Comparison of ENCODE assay signal across 17 cellular contexts in the genomic region with DNA sequence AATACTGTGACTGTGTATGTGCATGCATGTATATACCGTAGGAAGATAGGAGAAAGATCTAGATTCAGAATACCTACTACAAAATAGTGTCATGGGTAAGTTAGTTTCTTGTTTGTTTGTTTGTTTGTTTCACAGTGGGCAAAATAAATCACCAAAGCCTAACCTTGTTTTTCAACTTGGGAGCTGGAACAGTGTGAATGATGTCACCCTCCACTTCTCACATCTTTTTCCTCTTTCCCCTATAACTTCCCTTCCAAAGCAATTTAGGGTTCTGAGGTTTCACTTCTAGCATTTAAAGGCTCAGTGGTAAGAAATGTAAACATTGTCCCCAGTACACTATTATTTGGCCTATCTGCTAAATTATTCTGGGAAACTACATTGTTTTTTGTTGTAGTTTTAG. TPM values are rescaled to one million over a fixed set of nuclear protein-coding genes. Genes with fewer than 3 reads are reported as not detected.
DNase-seq lines count a peak whose midpoint lies in the region; ATAC-seq and TF ChIP-seq lines count a peak whose summit lies in the region.
"Had no signal": no experiment of that assay in that cellular context is flagged by ENCODE, and none has a peak within 500 bp of the region (broad histone marks: within the 10 kb centered on the region; RNA-seq: fewer than 3 reads in every experiment).

No MANE protein-coding gene starts in this region.

- intact Hi-C loops in IMR-90 (cut with micrococcal nuclease) = loop anchor here (5.0 kb wide), 1 partner anchor 73 kb away; a partner anchor contains a TSS
- intact Hi-C loops in head of caudate nucleus (cut with DNase I) = loop anchor here (2.0 kb wide), 1 partner anchor 85 kb away; no protein-coding TSS in a partner anchor

- no CpG with 5 or more reads among the region's 1 CpG for WGBS in IMR-90 (ENCODE audit: extremely low coverage in 2 of 2, insufficient read length in 1 of 2), 2 experiments
- WGBS in suprapubic skin = 92% methylated on average over 1 of the region's 1 CpG

- peaks cover 5 to 52% (median 24%) of the 10 kb centered on the region in 11 experiments; a peak in 19 of 22 replicates for H4K20me1 ChIP-seq in BLaER1 treated with 17β-estradiol and CSF1 and Interleukin-3, amounts not matched to agents 10 nM and 100 nM
- H4K20me1 ChIP-seq in IMR-90 (ENCODE audit: insufficient read depth, low read length) = no peaks in the 10 kb centered on the region

- H3K23ac ChIP-seq in IMR-90 (ENCODE audit: low read depth, low read length) = no peak overlapping the region

- H3K4me3 ChIP-seq in BLaER1 treated with 17β-estradiol and CSF1 and Interleukin-3, amounts not matched to agents 10 nM and 100 nM = no peak overlapping the region
- H3K4me3 ChIP-seq in IMR-90 (ENCODE audit: insufficient read depth, low read depth, low read length) = no peak overlapping the region
- H3K4me3 ChIP-seq in coronary artery = no peak overlapping the region
- H3K4me3 ChIP-seq in suprapubic skin = no peak overlapping the region
- H3K4me3 ChIP-seq: esophagus muscularis mucosa, right atrium auricular region, tibial nerve had no signal

- 0 out of 2 replicates have a peak overlapping the region, but pooled peaks have one; percentile 17 for H3K56ac ChIP-seq in IMR-90 (ENCODE audit: extremely low read depth, insufficient read depth, low read length)

- H3K18ac ChIP-seq in IMR-90 (ENCODE audit: low read depth, low read length) = peak overlapping the region; percentile 93

- H3K4me1 ChIP-seq in BLaER1 treated with 17β-estradiol and CSF1 and Interleukin-3, amounts not matched to agents 10 nM and 100 nM = peaks cover 20 to 51% (median 40%) of the 10 kb centered on the region in 10 experiments
- H3K4me1 ChIP-seq in IMR-90 (ENCODE audit: control insufficient read depth, insufficient read depth, low read length) = peaks cover 7% of the 10 kb centered on the region
- H3K4me1 ChIP-seq in suprapubic skin = peaks cover 5% of the 10 kb centered on the region

- no peak for DNase-seq in IMR-90
- DNase-seq in coronary artery (ENCODE audit: low spot score) = no peak
- DNase-seq in midbrain (lab: John Stamatoyannopoulos, UW) = peak; percentile 26
- no peak for DNase-seq in stimulated activated naive CD8-positive, alpha-beta T cell treated with anti-CD3 and anti-CD28 coated beads, Interleukin-15, Interleukin-2, amounts not matched to agents 100 U/mL and 50 U/mL, for 24 hours
- no peak for DNase-seq in head of caudate nucleus
- DNase-seq in suprapubic skin (ENCODE audit: low spot score in 2 of 2) = no peak
- DNase-seq in cerebellar nuclear complex (lab: John Stamatoyannopoulos, UW) = no peak
- DNase-seq: activated CD4-positive, alpha-beta memory T cell treated with anti-CD3 and anti-CD28 coated beads, Interleukin-2, amount 10 ng/mL, durations not matched to agents 7 days and 5 days; amniotic stem cell; NCI-H1092 treated with DMSO at 0.1 percent for 48 hours; stimulated activated CD4-positive, alpha-beta T cell treated with anti-CD3 and anti-CD28 coated beads, Interleukin-1b, Interleukin-23, amount 100 ng/mL, for 48 hours; stimulated activated CD8-positive, alpha-beta memory T cell treated with anti-CD3 and anti-CD28 coated beads, Interleukin-4, amount 100 ng/mL, for 48 hours had no signal

- CTCF ChIA-PET in IMR-90 (lab: Yijun Ruan, JAX) = interaction anchor here (0.5 kb wide), 1 partner anchor 174 kb away, joined by 3 read pairs; no protein-coding TSS in a partner anchor

- ATAC-seq in IMR-90 (ENCODE audit: low read depth) = peak; percentile 46
- no peak for ATAC-seq in stimulated activated naive CD8-positive, alpha-beta T cell treated with anti-CD3 and anti-CD28 coated beads, Interleukin-15, Interleukin-2, amounts not matched to agents 100 U/mL and 50 U/mL, for 24 hours
- ATAC-seq: left lobe of liver had no signal

- peak overlapping the region; percentile 20; the same call in 1 of the 2 replicates for H2AK5ac ChIP-seq in IMR-90 (ENCODE audit: low read depth, low read length)

- TF ChIP-seq POLR2A in IMR-90 (IDR thresholded peaks at IDR 0.05; ENCODE audit: low read depth, low read length) = no peak
- no peak for TF ChIP-seq POLR2A in suprapubic skin (IDR thresholded peaks at IDR 0.05)

- peak overlapping the region; percentile 79 for H3K14ac ChIP-seq in IMR-90 (replicated peaks; ENCODE audit: low read depth, low read length)

- no peak overlapping the region for H3K27ac ChIP-seq in BLaER1 treated with 17β-estradiol and CSF1 and Interleukin-3, amounts not matched to agents 10 nM and 100 nM
- peak overlapping the region; percentile 97; the same call in 1 of the 2 replicates for H3K27ac ChIP-seq in IMR-90 (ENCODE audit: insufficient read depth, low read length)
- peak overlapping the region; percentile 8 to 43 for H3K27ac ChIP-seq in coronary artery
- no peak overlapping the region for H3K27ac ChIP-seq in suprapubic skin
- H3K27ac ChIP-seq: esophagus muscularis mucosa, right atrium auricular region had no signal

- H2BK20ac ChIP-seq in IMR-90 (ENCODE audit: low read depth, low read length) = peak overlapping the region; percentile 14; the same call in 1 of the 2 replicates

- no peak overlapping the region for H2AFZ ChIP-seq in IMR-90 (replicated peaks; ENCODE audit: low read length, poor library complexity)

- H4K5ac ChIP-seq in IMR-90 (ENCODE audit: low read depth, low read length) = peak overlapping the region; percentile 9; the same call in 1 of the 2 replicates

- H3K79me1 ChIP-seq in IMR-90 (ENCODE audit: low read depth in 1 of 2, low read length in 2 of 2) = peaks cover 19 to 41% of the 10 kb centered on the region in 2 experiments; a peak in 3 of 4 replicates

- in situ Hi-C loops in IMR-90 (cut with MboI; ENCODE audit: low sequenced_read_pairs) = no loop called here

- H4K8ac ChIP-seq in IMR-90 (ENCODE audit: low read depth in 2 of 2, low read length in 2 of 2) = peak overlapping the region in 1 of 2 experiments; percentile 41; a peak in 1 of 4 replicates

- H2BK5ac ChIP-seq in IMR-90 (ENCODE audit: low read depth, low read length, poor library complexity, severe bottlenecking) = peak overlapping the region; percentile 89

- no peak overlapping the region; the same call in 1 of the 2 replicates for H4K91ac ChIP-seq in IMR-90 (ENCODE audit: insufficient read depth, low read depth, low read length)

- no peak for TF ChIP-seq EP300 in suprapubic skin (IDR thresholded peaks at IDR 0.05)

- H2AK9ac ChIP-seq in IMR-90 (replicated peaks; ENCODE audit: low read depth, low read length, poor library complexity) = no peak overlapping the region

- POLR2A ChIA-PET in IMR-90 (lab: Charles Lee; ENCODE audit: unreplicated experiment) = interaction anchor here (0.6 kb wide), 1 partner anchor 173 kb away, joined by 3 read pairs; no protein-coding TSS in a partner anchor

- peak overlapping the region; percentile 70; the same call in 1 of the 2 replicates for H2BK120ac ChIP-seq in IMR-90 (ENCODE audit: low read depth, low read length)

- no peak for TF ChIP-seq RAD21 in IMR-90 (IDR thresholded peaks at IDR 0.05; ENCODE audit: low read length)

- BruUV-seq in IMR-90 (replicated peaks; lab: Mats Ljungman, UMichigan) = no TSS peak

- no peak overlapping the region for H3K9ac ChIP-seq in BLaER1 treated with 17β-estradiol and CSF1 and Interleukin-3, amounts not matched to agents 10 nM and 100 nM
- H3K9ac ChIP-seq in IMR-90 (ENCODE audit: low read depth, low read length) = no peak overlapping the region

- peak overlapping the region; percentile 5 to 90 (median 48); a peak in 19 of 22 replicates for H3K4me2 ChIP-seq in BLaER1 treated with 17β-estradiol and CSF1 and Interleukin-3, amounts not matched to agents 10 nM and 100 nM
- peak overlapping the region; percentile 13; the same call in 1 of the 2 replicates for H3K4me2 ChIP-seq in IMR-90 (ENCODE audit: low read depth, low read length)

- H2BK15ac ChIP-seq in IMR-90 (ENCODE audit: low read depth, low read length) = 0 out of 3 replicates have a peak overlapping the region, but pooled peaks have one; percentile 39

- peak overlapping the region; percentile 77; the same call in 1 of the 2 replicates for H3K4ac ChIP-seq in IMR-90 (ENCODE audit: low read depth, low read length)

- TF ChIP-seq CTCF in IMR-90 (conservative IDR thresholded peaks at IDR 0.05; ENCODE audit: low read depth, low read length) = no peak
- TF ChIP-seq CTCF in coronary artery (IDR thresholded peaks at IDR 0.05) = no peak
- no peak for TF ChIP-seq CTCF in suprapubic skin (IDR thresholded peaks at IDR 0.05)

- dilution Hi-C loops in IMR-90 (cut with HindIII; ENCODE audit: low sequenced_read_pairs, unreplicated experiment) = no loop called here

- H3K27me3 ChIP-seq in BLaER1 treated with 17β-estradiol and CSF1 and Interleukin-3, amounts not matched to agents 10 nM and 100 nM = no peaks in the 10 kb centered on the region
- no peaks in the 10 kb centered on the region for H3K27me3 ChIP-seq in IMR-90 (ENCODE audit: control insufficient read depth, insufficient read depth, low read length)
- no peaks in the 10 kb centered on the region for H3K27me3 ChIP-seq in suprapubic skin
- H3K27me3 ChIP-seq: esophagus muscularis mucosa, right atrium auricular region, tibial nerve had no signal

- peaks cover 11% of the 10 kb centered on the region for H3K9me1 ChIP-seq in IMR-90 (ENCODE audit: insufficient read depth, low read length)

- H3K36me3 ChIP-seq in BLaER1 treated with 17β-estradiol and CSF1 and Interleukin-3, amounts not matched to agents 10 nM and 100 nM = peaks cover 5 to 35% (median 16%) of the 10 kb centered on the region in 11 experiments; a peak in 13 of 22 replicates
- H3K36me3 ChIP-seq in IMR-90 (ENCODE audit: control insufficient read depth, insufficient read depth, low read length) (peaks cover 2% of the 10 kb centered on the region; the same call in 1 of the 2 replicates), suprapubic skin (no peaks in the 10 kb centered on the region)
- H3K36me3 ChIP-seq: right atrium auricular region had no signal

- H3K9me3 ChIP-seq in BLaER1 treated with 17β-estradiol and CSF1 and Interleukin-3, amounts not matched to agents 10 nM and 100 nM (replicated peaks in 1 of 11) = no peaks in the 10 kb centered on the region
- H3K9me3 ChIP-seq in IMR-90 (ENCODE audit: control insufficient read depth, insufficient read depth, low read length) (no peaks in the 10 kb centered on the region), suprapubic skin (no peaks in the 10 kb centered on the region)
- H3K9me3 ChIP-seq: esophagus muscularis mucosa, right atrium auricular region, tibial nerve had no signal

TF ChIP-seq in IMR-90, 13 proteins besides CTCF, POLR2A, EP300 and RAD21 (continues in another document):
- TF ChIP-seq, protein P1, sequence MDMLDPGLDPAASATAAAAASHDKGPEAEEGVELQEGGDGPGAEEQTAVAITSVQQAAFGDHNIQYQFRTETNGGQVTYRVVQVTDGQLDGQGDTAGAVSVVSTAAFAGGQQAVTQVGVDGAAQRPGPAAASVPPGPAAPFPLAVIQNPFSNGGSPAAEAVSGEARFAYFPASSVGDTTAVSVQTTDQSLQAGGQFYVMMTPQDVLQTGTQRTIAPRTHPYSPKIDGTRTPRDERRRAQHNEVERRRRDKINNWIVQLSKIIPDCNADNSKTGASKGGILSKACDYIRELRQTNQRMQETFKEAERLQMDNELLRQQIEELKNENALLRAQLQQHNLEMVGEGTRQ (IDR thresholded peaks at IDR 0.05; ENCODE audit: low read depth, low read length) = no peak

RNA-seq across cellular contexts. Expression of a gene that starts 5.4 kb away (rescaled TPM):
- 0.56 and 0.72 TPM in 2 replicates for total RNA-seq in IMR-90 (2012; rRNA removed)
- polyA plus RNA-seq in IMR-90 (2012; rRNA removed) = 0.40 and 0.53 TPM in 2 replicates
- 0.05 and 0.08 TPM in 2 replicates for polyA plus RNA-seq in IMR-90 (2012; cell fraction: cytosol; rRNA removed)
- polyA plus RNA-seq in IMR-90 (2012; cell fraction: nucleus; rRNA removed; ENCODE audit: low replicate concordance) = 0.03 and 0.25 TPM in 2 replicates
- total RNA-seq in suprapubic skin = 1 to 10 TPM in 3 of 4 donors, under 1 TPM in 1; 0.89 to 3.5 (median 2.2) TPM
- total RNA-seq: activated CD4-positive, alpha-beta memory T cell treated with anti-CD3 and anti-CD28 coated beads, Interleukin-2, amount 10 ng/mL, durations not matched to agents 7 days and 5 days; esophagus muscularis mucosa; left lobe of liver had no signal

Comparison
In these comparisons a context has a peak if more than half of its experiments do, and no peak if none do; other contexts are left out.
1. H3K27ac ChIP-seq: peak in IMR-90 (single experiment) and coronary artery (2 of 2); none in BLaER1 treated with 17β-estradiol and CSF1 and Interleukin-3, amounts not matched to agents 10 nM and 100 nM (0 of 11) and suprapubic skin (single experiment).